Comparison of ENCODE assay signal across 8 cellular contexts in the genomic region with DNA sequence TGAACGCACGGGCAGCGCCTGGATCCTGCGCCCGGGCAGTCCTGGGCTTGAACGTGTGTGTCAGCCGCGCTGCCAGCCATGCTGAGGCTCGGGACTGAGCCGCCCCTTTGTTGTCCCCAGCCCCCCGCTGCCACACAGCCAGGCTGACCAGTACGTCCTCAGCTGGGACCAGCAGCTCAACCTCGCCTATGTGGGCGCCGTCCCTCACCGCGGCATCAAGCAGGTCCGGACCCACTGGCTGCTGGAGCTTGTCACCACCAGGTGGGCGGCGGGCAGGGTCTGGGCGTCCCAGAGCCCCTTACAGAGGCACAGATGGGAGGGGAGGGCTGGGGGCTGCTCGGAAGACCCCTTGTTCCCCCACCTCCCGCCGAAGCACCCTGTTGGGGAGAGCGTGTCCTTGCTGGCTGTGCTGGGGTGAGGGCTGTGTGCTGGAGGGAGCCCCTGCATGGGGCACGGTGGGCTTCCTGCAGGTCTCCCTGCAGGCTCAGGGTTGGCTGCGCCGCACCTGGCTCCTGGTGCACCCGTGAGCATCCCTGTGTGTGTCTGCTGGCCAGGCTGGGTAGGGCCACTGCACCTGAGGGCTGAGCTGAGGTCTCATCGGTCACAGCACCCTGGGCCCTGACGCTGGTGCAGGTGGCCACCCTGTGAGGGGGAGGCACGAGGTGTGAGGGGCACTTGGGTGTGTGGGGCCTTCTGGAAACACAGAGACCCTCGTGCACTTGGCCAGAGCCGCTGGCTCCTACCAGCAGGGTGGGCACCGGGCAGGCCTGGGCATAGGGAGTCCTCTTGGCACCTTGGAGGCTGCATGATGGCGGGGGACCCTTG. TPM values are rescaled to one million over a fixed set of nuclear protein-coding genes. Genes with fewer than 3 reads are reported as not detected.
DNase-seq lines count a peak whose midpoint lies in the region; ATAC-seq, FAIRE-seq and TF ChIP-seq lines count a peak whose summit lies in the region.

No MANE protein-coding gene starts in this region.

- TF ChIP-seq RAD21 in GM12878 (IDR thresholded peaks at IDR 0.05; ENCODE audit: insufficient read depth, low read depth, low read length): no peak

- FAIRE-seq in GM12878 (lab: Jason Lieb, UNC): no peak

- H3K4me2 ChIP-seq in GM12878 (ENCODE audit: control insufficient read depth, insufficient read depth): peak overlapping the region; percentile 90

- H3K4me3 ChIP-seq in GM12878: peak overlapping the region; percentile 63
- H3K4me3 ChIP-seq in lung: peak overlapping the region; percentile 75
- H3K4me3 ChIP-seq in tibial nerve: peak overlapping the region; percentile 59 to 76 (median 69)

- no peak for ATAC-seq in activated T-cell treated with anti-CD3 and anti-CD28 coated beads, Interleukin-2, amount 50 U/mL, for 4 hours
- ATAC-seq in GM12878: no peak
- ATAC-seq in lung (ENCODE audit: insufficient read depth, low FRiP score): no peak

- H3K4me1 Mint-ChIP-seq in activated T-cell treated with anti-CD3 and anti-CD28 coated beads, Interleukin-2, amount 50 U/mL, for 4 hours (ENCODE audit: low read depth): peaks cover 28% of the 10 kb centered on the region

- TF ChIP-seq POLR2A in GM12878 (IDR thresholded peaks at IDR 0.05; ENCODE audit: low read depth, low read length) (no peak), tibial nerve (IDR thresholded peaks at IDR 0.05) (no peak)

- TF ChIP-seq EP300 in GM12878 (IDR thresholded peaks at IDR 0.05; ENCODE audit: borderline replicate concordance in 1 of 2, control insufficient read depth in 1 of 2, low read depth in 2 of 2, low read length in 2 of 2) (no peak), tibial nerve (IDR thresholded peaks at IDR 0.05) (no peak)

- TF ChIP-seq CTCF in GM12878 (IDR thresholded peaks at IDR 0.05 in 2 of 3, conservative IDR thresholded peaks at IDR 0.05 in 1 of 3; ENCODE audit: control insufficient read depth in 2 of 3, extremely low read depth in 1 of 3, insufficient read depth in 1 of 3, low read depth in 3 of 3, low read length in 3 of 3): no peak
- no peak for TF ChIP-seq CTCF in lung (IDR thresholded peaks at IDR 0.05; ENCODE audit: control extremely low read depth, extremely low read depth)
- TF ChIP-seq CTCF in tibial nerve (IDR thresholded peaks at IDR 0.05): no peak

- SMC1A ChIA-PET in GM12878 (lab: Charles Lee; ENCODE audit: uncharacterized antibody, unreplicated experiment): interaction anchor here (1.0 to 2.6 kb wide), 5 partner anchors 54 to 245 kb away, joined by 3 to 12 read pairs (median 5); partner anchors contain the start of genes GAK and TMEM175

- DNase-seq in activated T-cell treated with anti-CD3 and anti-CD28 coated beads, Interleukin-2, amount 50 U/mL, for 4 hours: no peak
- DNase-seq in activated T-cell treated with anti-CD3 and anti-CD28 coated beads, Interleukin-2, amount 50 U/mL, for 1 hour: no peak
- DNase-seq in GM12878 (ENCODE audit: low read depth, low spot score): no peak
- no peak for DNase-seq in lung (ENCODE audit: low spot score)
- no peak for DNase-seq in tibial nerve (ENCODE audit: low spot score in 2 of 2)
- DNase-seq in SK-N-DZ (ENCODE audit: low spot score): no peak
- DNase-seq in AML-193 (lab: John Stamatoyannopoulos, UW): no peak
- no peak for DNase-seq in activated CD4-positive, alpha-beta T cell treated with anti-CD3 and anti-CD28 coated beads for 4 hours

- intact Hi-C loops in GM12878 (cut with micrococcal nuclease; ENCODE audit: unreplicated experiment): loop anchor here (1.0 to 10.0 kb wide), 4 partner anchors 55 to 245 kb away; partner anchors contain the start of genes GAK and TMEM175

- peak overlapping the region; percentile 80 for H3K4me3 Mint-ChIP-seq in activated T-cell treated with anti-CD3 and anti-CD28 coated beads, Interleukin-2, amount 50 U/mL, for 4 hours

- POLR2A ChIA-PET in GM12878 (lab: Charles Lee): interaction anchor here (0.5 to 1.9 kb wide), 5 partner anchors 52 to 510 kb away, joined by 3 to 5 read pairs (median 4); partner anchors contain the start of genes GAK and TMEM175

- no peak overlapping the region; the same call in 1 of the 2 replicates for H3K9ac ChIP-seq in GM12878 (ENCODE audit: control insufficient read depth, insufficient read depth, low read length)

- H3K4me1 ChIP-seq in GM12878 (ENCODE audit: control insufficient read depth, insufficient read depth, low read length) (peaks cover 8% of the 10 kb centered on the region; the same call in 1 of the 2 replicates), lung (ENCODE audit: control insufficient read depth in 2 of 2, insufficient read depth in 2 of 2, low read length in 2 of 2) (peaks cover 0 to 17% of the 10 kb centered on the region in 2 donors), tibial nerve (peaks cover 0 to 43% (median 15%) of the 10 kb centered on the region in 4 donors)

- H3K36me3 ChIP-seq in GM12878 (ENCODE audit: control insufficient read depth in 2 of 2, insufficient read depth in 2 of 2, low read length in 1 of 2) (no peaks in the 10 kb centered on the region), lung (ENCODE audit: control insufficient read depth in 2 of 2, insufficient read depth in 2 of 2, low read length in 2 of 2) (peaks cover 0 to 16% of the 10 kb centered on the region in 2 donors), tibial nerve (peaks cover 0 to 45% (median 0%) of the 10 kb centered on the region in 3 donors)

- H3K27me3 ChIP-seq in GM12878 (replicated peaks in 1 of 2; ENCODE audit: control insufficient read depth in 2 of 2, insufficient read depth in 2 of 2, low read length in 1 of 2) (no peaks in the 10 kb centered on the region), lung (ENCODE audit: control insufficient read depth, insufficient read depth) (no peaks in the 10 kb centered on the region), tibial nerve (no peaks in the 10 kb centered on the region)

- CTCF ChIA-PET in GM12878 (lab: Yijun Ruan, JAX): interaction anchor here (0.6 to 4.1 kb wide), 21 partner anchors 49 to 486 kb away, joined by 3 to 46 read pairs (median 4); partner anchors contain the start of genes GAK and TMEM175

- no peaks in the 10 kb centered on the region; the same call in 2 of the 3 replicates for H3K9me3 ChIP-seq in GM12878 (replicated peaks; ENCODE audit: control insufficient read depth, insufficient read depth, low read length)
- H3K9me3 ChIP-seq in lung (ENCODE audit: control insufficient read depth in 2 of 2, insufficient read depth in 1 of 2, low read length in 1 of 2): no peaks in the 10 kb centered on the region
- no peaks in the 10 kb centered on the region for H3K9me3 ChIP-seq in tibial nerve

- H3K27ac ChIP-seq in GM12878 (ENCODE audit: control insufficient read depth, insufficient read depth) (no peak overlapping the region), lung (ENCODE audit: low read depth in 1 of 2, low read length in 1 of 2) (peak overlapping the region in 1 of 2 donors; percentile 12), tibial nerve (peak overlapping the region in 3 of 4 donors; percentile 18 to 83 (median 80))

- no peaks in the 10 kb centered on the region for H3K9me3 Mint-ChIP-seq in activated T-cell treated with anti-CD3 and anti-CD28 coated beads, Interleukin-2, amount 50 U/mL, for 4 hours

- in situ Hi-C loops in GM12878 (cut with MboI): no loop called here

- H4K20me1 ChIP-seq in GM12878 (ENCODE audit: control insufficient read depth, insufficient read depth): no peaks in the 10 kb centered on the region

- H3K27me3 Mint-ChIP-seq in activated T-cell treated with anti-CD3 and anti-CD28 coated beads, Interleukin-2, amount 50 U/mL, for 4 hours (ENCODE audit: low read depth): no peaks in the 10 kb centered on the region

- BruUV-seq in GM12878 (replicated peaks; lab: Mats Ljungman, UMichigan): no TSS peak

- RAD21 ChIA-PET in GM12878 (lab: Charles Lee; ENCODE audit: unreplicated experiment): interaction anchor here (0.8 to 5.2 kb wide), 14 partner anchors 55 to 743 kb away, joined by 3 to 48 read pairs (median 4); partner anchors contain the start of genes GAK and TMEM175

- no peaks in the 10 kb centered on the region for H3K36me3 Mint-ChIP-seq in activated T-cell treated with anti-CD3 and anti-CD28 coated beads, Interleukin-2, amount 50 U/mL, for 4 hours (ENCODE audit: insufficient read depth)

- no peaks in the 10 kb centered on the region for H3K79me2 ChIP-seq in GM12878 (ENCODE audit: control insufficient read depth, insufficient read depth, low read length)

- H2AFZ ChIP-seq in GM12878 (ENCODE audit: control insufficient read depth, low read depth, low read length): peak overlapping the region; percentile 23; the same call in 1 of the 2 replicates

- WGBS in GM12878 (ENCODE audit: insufficient coverage, insufficient replicate concordance, low lambda C conversion rate, missing lambda C conversion rate): 70% methylated on average over 36 of the region's 36 CpGs
- 77 to 85% methylated on average over 36 of the region's 36 CpGs for WGBS in lung, 2 donors
- WGBS in tibial nerve, 2 donors: 62 to 71% methylated on average over 29 to 32 of the region's 36 CpGs

RNA-seq across cellular contexts. Expression of gene IDUA, which starts 1.1 kb away (rescaled TPM):
- total RNA-seq in activated T-cell treated with anti-CD3 and anti-CD28 coated beads, Interleukin-2, amount 50 U/mL, for 4 hours: 10 to 100 TPM; 13.5 to 18.3 (median 14.4) TPM
- total RNA-seq in GM12878 (2013; cell fraction: nucleolus; rRNA removed): 21.8 and 23.4 TPM in 2 replicates
- total RNA-seq in GM12878 (2014; rRNA removed) (2.4 and 5.4 TPM in 2 replicates), GM12878 (2014; rRNA removed; fragmentation: Illumina TruSeq; extraction: Trizol) (0.23 and 0.76 TPM in 2 replicates), GM12878 (2021) (5.7 and 7.6 TPM in 2 replicates), lung (10 to 100 TPM in 1 of 2 donors, 1 to 10 TPM in 1; 7.5 to 66.5 TPM), tibial nerve (10 to 100 TPM; 23.9 to 79.4 (median 52.9) TPM)
- 1.2 TPM for polyA plus RNA-seq in GM12878 (2011; ENCODE audit: low read depth)
- polyA plus RNA-seq in GM12878 (2011; rRNA removed) (0.37 and 1.2 TPM in 2 replicates), GM12878 (2014; fragmentation: Illumina TruSeq; extraction: Trizol) (0.24 TPM in 1 of 2 replicates, not detected in the other), GM12878 (2014; fragmentation: Nextera tagmentation; extraction: Ambion mirVana) (under 1 TPM in 1 of 2 experiments, not detected in 1; 0.05 TPM), GM12878 (2014; rRNA removed) (5.8 and 6.3 TPM in 2 replicates), GM12878 (2016; fragmentation: Nextera tagmentation; extraction: Ambion mirVana) (1 to 10 TPM; 1.4 TPM), lung (10 to 100 TPM; 14.9 to 28.4 TPM)
- 0.69 and 1.7 TPM in 2 replicates for polyA plus RNA-seq in GM12878 (2011; cell fraction: cytosol; rRNA removed)
- polyA plus RNA-seq in GM12878 (2011; cell fraction: nucleus; rRNA removed): 39.0 and 44.5 TPM in 2 replicates
- polyA plus RNA-seq in GM12878 (2012): 4.6 and 5.6 TPM in 2 replicates
- polyA minus RNA-seq in GM12878 (2011; rRNA and poly(A)+ RNA removed): 1.0 TPM in 1 of 2 replicates, not detected in the other
- 1.8 and 4.0 TPM in 2 replicates for polyA minus RNA-seq in GM12878 (2011; cell fraction: cytosol; rRNA and poly(A)+ RNA removed)
- polyA minus RNA-seq in GM12878 (2011; cell fraction: nucleus; rRNA and poly(A)+ RNA removed): 6.5 and 11.9 TPM in 2 replicates
- polyA plus RNA-seq in SK-N-DZ (2014; cell fraction: cytosol; rRNA removed): 0.15 and 0.30 TPM in 2 replicates
- 1.7 and 1.8 TPM in 2 replicates for polyA plus RNA-seq in SK-N-DZ (2014; cell fraction: nucleus; rRNA removed)

RNA-seq across cellular contexts. Expression of gene SLC26A1, which starts 5.3 kb away (rescaled TPM):
- under 1 TPM in 1 of 3 donors, not detected in 2; 0.05 TPM for total RNA-seq in activated T-cell treated with anti-CD3 and anti-CD28 coated beads, Interleukin-2, amount 50 U/mL, for 4 hours
- total RNA-seq in GM12878 (2013; cell fraction: nucleolus; rRNA removed): 0.23 and 0.32 TPM in 2 replicates
- total RNA-seq in GM12878 (2014; rRNA removed) (0.28 TPM in 1 of 2 replicates, not detected in the other), GM12878 (2014; rRNA removed; fragmentation: Illumina TruSeq; extraction: Trizol) (not detected in 2 replicates), GM12878 (2021) (not detected in 2 replicates), lung (under 1 TPM; 0.20 to 0.71 TPM), tibial nerve (under 1 TPM in 3 of 4 donors, not detected in 1; 0.20 to 0.30 (median 0.21) TPM)
- not detected for polyA plus RNA-seq in GM12878 (2011; ENCODE audit: low read depth)
- polyA plus RNA-seq in GM12878 (2011; rRNA removed) (0.12 TPM in 1 of 2 replicates, not detected in the other), GM12878 (2014; fragmentation: Illumina TruSeq; extraction: Trizol) (not detected in 2 replicates), GM12878 (2014; fragmentation: Nextera tagmentation; extraction: Ambion mirVana) (under 1 TPM in 1 of 2 experiments, not detected in 1; 0.05 TPM), GM12878 (2014; rRNA removed) (not detected in 2 replicates), GM12878 (2016; fragmentation: Nextera tagmentation; extraction: Ambion mirVana) (under 1 TPM; 0.83 to 0.96 TPM), lung (under 1 TPM; 0.29 to 0.83 TPM)
- polyA plus RNA-seq in GM12878 (2011; cell fraction: cytosol; rRNA removed): 0.07 TPM in 1 of 2 replicates, not detected in the other
- 0.22 TPM in 1 of 2 replicates, not detected in the other for polyA plus RNA-seq in GM12878 (2011; cell fraction: nucleus; rRNA removed)
- polyA plus RNA-seq in GM12878 (2012): 0.42 and 0.72 TPM in 2 replicates
- not detected in 2 replicates for polyA minus RNA-seq in GM12878 (2011; rRNA and poly(A)+ RNA removed)
- not detected in 2 replicates for polyA minus RNA-seq in GM12878 (2011; cell fraction: cytosol; rRNA and poly(A)+ RNA removed)
- polyA minus RNA-seq in GM12878 (2011; cell fraction: nucleus; rRNA and poly(A)+ RNA removed): not detected in 2 replicates
- not detected in 2 replicates for polyA plus RNA-seq in SK-N-DZ (2014; cell fraction: cytosol; rRNA removed)
- 1.5 TPM in 1 of 2 replicates, not detected in the other for polyA plus RNA-seq in SK-N-DZ (2014; cell fraction: nucleus; rRNA removed)

RNA-seq across cellular contexts. Expression of gene DGKQ, which starts 14.5 kb away (rescaled TPM):
- total RNA-seq in activated T-cell treated with anti-CD3 and anti-CD28 coated beads, Interleukin-2, amount 50 U/mL, for 4 hours: 10 to 100 TPM; 11.2 to 21.5 (median 14.8) TPM
- 11.3 and 12.9 TPM in 2 replicates for total RNA-seq in GM12878 (2013; cell fraction: nucleolus; rRNA removed)
- total RNA-seq in GM12878 (2014; rRNA removed): 7.8 and 8.0 TPM in 2 replicates
- total RNA-seq in GM12878 (2014; rRNA removed; fragmentation: Illumina TruSeq; extraction: Trizol): 1.7 and 1.8 TPM in 2 replicates
- 9.5 and 10.5 TPM in 2 replicates for total RNA-seq in GM12878 (2021)
- 1.3 TPM for polyA plus RNA-seq in GM12878 (2011; ENCODE audit: low read depth)
- 1.1 and 2.8 TPM in 2 replicates for polyA plus RNA-seq in GM12878 (2011; rRNA removed)
- 3.6 and 6.1 TPM in 2 replicates for polyA plus RNA-seq in GM12878 (2011; cell fraction: cytosol; rRNA removed)
- polyA plus RNA-seq in GM12878 (2011; cell fraction: nucleus; rRNA removed): 62.4 and 74.3 TPM in 2 replicates
- polyA plus RNA-seq in GM12878 (2012): 4.3 and 4.8 TPM in 2 replicates
- 0.49 and 0.79 TPM in 2 replicates for polyA plus RNA-seq in GM12878 (2014; fragmentation: Illumina TruSeq; extraction: Trizol)
- polyA plus RNA-seq in GM12878 (2014; fragmentation: Nextera tagmentation; extraction: Ambion mirVana): under 1 TPM; 0.11 to 0.46 TPM
- polyA plus RNA-seq in GM12878 (2014; rRNA removed): 8.1 and 8.5 TPM in 2 replicates
- polyA plus RNA-seq in GM12878 (2016; fragmentation: Nextera tagmentation; extraction: Ambion mirVana): 1 to 10 TPM in 1 of 2 experiments, under 1 TPM in 1; 0.79 to 1.1 TPM
- 2.3 and 4.4 TPM in 2 replicates for polyA minus RNA-seq in GM12878 (2011; rRNA and poly(A)+ RNA removed)
- 1.5 and 2.3 TPM in 2 replicates for polyA minus RNA-seq in GM12878 (2011; cell fraction: cytosol; rRNA and poly(A)+ RNA removed)
- polyA minus RNA-seq in GM12878 (2011; cell fraction: nucleus; rRNA and poly(A)+ RNA removed): 6.8 and 10.8 TPM in 2 replicates
- 10 to 100 TPM in 1 of 2 donors, 1 to 10 TPM in 1; 5.9 to 19.1 TPM for total RNA-seq in lung
- polyA plus RNA-seq in lung: 1 to 10 TPM; 7.0 to 9.8 TPM
- 10 to 100 TPM in 3 of 4 donors, 1 to 10 TPM in 1; 9.0 to 23.4 (median 13.6) TPM for total RNA-seq in tibial nerve
- 1.3 and 1.5 TPM in 2 replicates for polyA plus RNA-seq in SK-N-DZ (2014; cell fraction: cytosol; rRNA removed)
- polyA plus RNA-seq in SK-N-DZ (2014; cell fraction: nucleus; rRNA removed): 11.1 and 12.0 TPM in 2 replicates

RNA-seq across cellular contexts. Expression of gene FGFRL1, which starts 23.5 kb away (rescaled TPM):
- total RNA-seq in activated T-cell treated with anti-CD3 and anti-CD28 coated beads, Interleukin-2, amount 50 U/mL, for 4 hours: 10 to 100 TPM; 20.4 to 29.6 (median 20.6) TPM
- total RNA-seq in GM12878 (2013; cell fraction: nucleolus; rRNA removed): 16.3 and 17.5 TPM in 2 replicates
- total RNA-seq in GM12878 (2014; rRNA removed): 0.34 and 0.38 TPM in 2 replicates
- total RNA-seq in GM12878 (2014; rRNA removed; fragmentation: Illumina TruSeq; extraction: Trizol): 0.14 and 0.22 TPM in 2 replicates
- 0.97 and 1.1 TPM in 2 replicates for total RNA-seq in GM12878 (2021)
- 2.1 TPM for polyA plus RNA-seq in GM12878 (2011; ENCODE audit: low read depth)
- 0.72 and 1.5 TPM in 2 replicates for polyA plus RNA-seq in GM12878 (2011; rRNA removed)
- 4.0 and 4.5 TPM in 2 replicates for polyA plus RNA-seq in GM12878 (2011; cell fraction: cytosol; rRNA removed)
- 8.3 and 14.1 TPM in 2 replicates for polyA plus RNA-seq in GM12878 (2011; cell fraction: nucleus; rRNA removed)
- 3.0 and 4.0 TPM in 2 replicates for polyA plus RNA-seq in GM12878 (2012)
- polyA plus RNA-seq in GM12878 (2014; fragmentation: Illumina TruSeq; extraction: Trizol): 0.05 and 0.24 TPM in 2 replicates
- under 1 TPM; 0.02 to 0.03 TPM for polyA plus RNA-seq in GM12878 (2014; fragmentation: Nextera tagmentation; extraction: Ambion mirVana)
- polyA plus RNA-seq in GM12878 (2014; rRNA removed): 0.51 and 0.55 TPM in 2 replicates
- not detected for polyA plus RNA-seq in GM12878 (2016; fragmentation: Nextera tagmentation; extraction: Ambion mirVana)
- 13.5 and 27.6 TPM in 2 replicates for polyA minus RNA-seq in GM12878 (2011; rRNA and poly(A)+ RNA removed)
- polyA minus RNA-seq in GM12878 (2011; cell fraction: cytosol; rRNA and poly(A)+ RNA removed): 2.0 and 2.1 TPM in 2 replicates
- polyA minus RNA-seq in GM12878 (2011; cell fraction: nucleus; rRNA and poly(A)+ RNA removed): 4.0 and 8.0 TPM in 2 replicates
- total RNA-seq in lung: 10 to 100 TPM; 15.8 to 31.1 TPM
- polyA plus RNA-seq in lung: 10 to 100 TPM; 13.4 to 14.7 TPM
- 10 to 100 TPM; 18.1 to 39.6 (median 26.4) TPM for total RNA-seq in tibial nerve
- polyA plus RNA-seq in SK-N-DZ (2014; cell fraction: cytosol; rRNA removed): 9.9 and 11.8 TPM in 2 replicates
- polyA plus RNA-seq in SK-N-DZ (2014; cell fraction: nucleus; rRNA removed): 4.5 and 12.9 TPM in 2 replicates

RNA-seq across cellular contexts. Expression of gene TMEM175, which starts 55.6 kb away (rescaled TPM):
- total RNA-seq in activated T-cell treated with anti-CD3 and anti-CD28 coated beads, Interleukin-2, amount 50 U/mL, for 4 hours: 10 to 100 TPM; 12.5 to 15.6 (median 14.7) TPM
- 41.5 and 43.7 TPM in 2 replicates for total RNA-seq in GM12878 (2013; cell fraction: nucleolus; rRNA removed)
- total RNA-seq in GM12878 (2014; rRNA removed) (26.1 and 31.8 TPM in 2 replicates), GM12878 (2014; rRNA removed; fragmentation: Illumina TruSeq; extraction: Trizol) (11.1 and 12.4 TPM in 2 replicates), GM12878 (2021) (21.8 and 26.0 TPM in 2 replicates), lung (10 to 100 TPM; 23.7 to 29.6 TPM), tibial nerve (10 to 100 TPM; 33.3 to 61.2 (median 39.0) TPM)
- 29.5 TPM for polyA plus RNA-seq in GM12878 (2011; ENCODE audit: low read depth)
- polyA plus RNA-seq in GM12878 (2011; rRNA removed) (9.5 and 19.2 TPM in 2 replicates), GM12878 (2014; fragmentation: Illumina TruSeq; extraction: Trizol) (3.8 and 10.0 TPM in 2 replicates), GM12878 (2014; fragmentation: Nextera tagmentation; extraction: Ambion mirVana) (under 1 TPM; 0.11 to 0.22 TPM), GM12878 (2014; rRNA removed) (39.5 and 53.5 TPM in 2 replicates), GM12878 (2016; fragmentation: Nextera tagmentation; extraction: Ambion mirVana) (10 to 100 TPM; 25.4 to 31.5 TPM), lung (10 to 100 TPM; 25.3 to 43.7 TPM)
- 36.8 and 40.3 TPM in 2 replicates for polyA plus RNA-seq in GM12878 (2011; cell fraction: cytosol; rRNA removed)
- polyA plus RNA-seq in GM12878 (2011; cell fraction: nucleus; rRNA removed): 218 and 219 TPM in 2 replicates
- 23.1 and 26.7 TPM in 2 replicates for polyA plus RNA-seq in GM12878 (2012)
- 12.2 and 16.1 TPM in 2 replicates for polyA minus RNA-seq in GM12878 (2011; rRNA and poly(A)+ RNA removed)
- polyA minus RNA-seq in GM12878 (2011; cell fraction: cytosol; rRNA and poly(A)+ RNA removed): 6.5 and 9.0 TPM in 2 replicates
- 21.6 and 32.9 TPM in 2 replicates for polyA minus RNA-seq in GM12878 (2011; cell fraction: nucleus; rRNA and poly(A)+ RNA removed)
- polyA plus RNA-seq in SK-N-DZ (2014; cell fraction: cytosol; rRNA removed): 6.0 and 7.4 TPM in 2 replicates
- 62.1 and 116 TPM in 2 replicates for polyA plus RNA-seq in SK-N-DZ (2014; cell fraction: nucleus; rRNA removed)
